ENCODE assay signal across 1 cellular context in the genomic region with DNA sequence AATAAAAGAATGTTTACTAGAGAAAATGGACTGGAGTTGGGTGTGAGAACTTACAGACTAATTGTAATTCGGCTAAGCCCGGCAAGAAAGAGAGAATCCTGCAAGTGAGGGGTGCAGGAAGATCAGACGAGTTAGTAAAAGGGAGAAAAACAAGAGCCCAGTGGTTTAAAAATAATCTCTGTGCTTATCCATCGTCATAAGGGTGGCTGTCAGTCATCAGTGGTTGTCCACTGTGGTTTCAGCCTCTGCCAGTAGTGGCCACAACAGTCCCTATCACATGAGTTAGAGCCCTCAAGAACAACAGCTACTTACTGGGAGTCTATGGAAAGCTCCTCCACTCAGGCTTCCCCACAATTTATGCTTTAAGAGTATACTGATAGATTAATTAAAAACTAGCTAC.
A peak's percentile ranks its signal among the peaks of the same experiment; 100 is the strongest.
TF ChIP-seq lines count a peak whose summit lies in the region.

No MANE protein-coding gene starts in this region.

TF ChIP-seq in GM12878, 131 proteins besides CTCF, POLR2A, EP300 and RAD21 (continued from another document):
- no peak for TF ChIP-seq PAX8 (IDR thresholded peaks at IDR 0.05)
- peak; percentile 17; the same call in 1 of the 2 replicates for TF ChIP-seq MTA2 (IDR thresholded peaks at IDR 0.05; ENCODE audit: low read depth)
- no peak for TF ChIP-seq MEF2B (IDR thresholded peaks at IDR 0.05; ENCODE audit: partially characterized antibody, poor library complexity, severe bottlenecking)
- no peak for TF ChIP-seq CHD4 (IDR thresholded peaks at IDR 0.05)
- no peak for TF ChIP-seq RCOR1 (conservative IDR thresholded peaks at IDR 0.05; ENCODE audit: low read depth, low read length)
- TF ChIP-seq, protein P1, sequence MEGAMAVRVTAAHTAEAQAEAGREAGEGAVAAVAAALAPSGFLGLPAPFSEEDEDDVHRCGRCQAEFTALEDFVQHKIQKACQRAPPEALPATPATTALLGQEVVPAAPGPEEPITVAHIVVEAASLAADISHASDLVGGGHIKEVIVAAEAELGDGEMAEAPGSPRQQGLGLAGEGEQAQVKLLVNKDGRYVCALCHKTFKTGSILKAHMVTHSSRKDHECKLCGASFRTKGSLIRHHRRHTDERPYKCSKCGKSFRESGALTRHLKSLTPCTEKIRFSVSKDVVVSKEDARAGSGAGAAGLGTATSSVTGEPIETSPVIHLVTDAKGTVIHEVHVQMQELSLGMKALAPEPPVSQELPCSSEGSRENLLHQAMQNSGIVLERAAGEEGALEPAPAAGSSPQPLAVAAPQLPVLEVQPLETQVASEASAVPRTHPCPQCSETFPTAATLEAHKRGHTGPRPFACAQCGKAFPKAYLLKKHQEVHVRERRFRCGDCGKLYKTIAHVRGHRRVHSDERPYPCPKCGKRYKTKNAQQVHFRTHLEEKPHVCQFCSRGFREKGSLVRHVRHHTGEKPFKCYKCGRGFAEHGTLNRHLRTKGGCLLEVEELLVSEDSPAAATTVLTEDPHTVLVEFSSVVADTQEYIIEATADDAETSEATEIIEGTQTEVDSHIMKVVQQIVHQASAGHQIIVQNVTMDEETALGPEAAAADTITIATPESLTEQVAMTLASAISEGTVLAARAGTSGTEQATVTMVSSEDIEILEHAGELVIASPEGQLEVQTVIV (IDR thresholded peaks at IDR 0.05; ENCODE audit: borderline replicate concordance, partially characterized antibody), result no peak
- no peak for TF ChIP-seq GABPA (IDR thresholded peaks at IDR 0.05; ENCODE audit: low read depth)
- peak; percentile 21; the same call in 1 of the 2 replicates for TF ChIP-seq CREB1 (IDR thresholded peaks at IDR 0.05; ENCODE audit: low read depth)
